ENCODE assay signal across 17 cellular contexts in genomic region chr18:47191956-47192355, GRCh38. TPM values are rescaled to one million over a fixed set of nuclear protein-coding genes. Genes with fewer than 3 reads are reported as not detected.
A peak's percentile ranks its signal among the peaks of the same experiment; 100 is the strongest.
DNase-seq lines count a peak whose midpoint lies in the region; TF ChIP-seq lines count a peak whose summit lies in the region.
"Had no signal": no experiment of that assay in that cellular context is flagged by ENCODE, and none has a peak within 500 bp of the region (broad histone marks: within the 10 kb centered on the region; RNA-seq: fewer than 3 reads in every experiment).

No MANE protein-coding gene starts in this region.

- H2AFZ ChIP-seq in hepatocyte, result no peak overlapping the region

- no peak overlapping the region for H3K4me3 Mint-ChIP-seq in HFFc6
- H3K4me3 Mint-ChIP-seq: activated B cell treated with CpG ODN at 0.5 μM for 24 hours had no signal

- H3K4me2 ChIP-seq in hepatocyte, result no peak overlapping the region

- H3K79me2 ChIP-seq in hepatocyte, result no peaks in the 10 kb centered on the region

- no peaks in the 10 kb centered on the region for H3K9me3 ChIP-seq in hepatocyte (ENCODE audit: low read depth)

- WGBS in hepatocyte (ENCODE audit: low lambda C conversion rate, missing lambda C conversion rate), result 90% methylated on average over 2 of the region's 2 CpGs

- no peak overlapping the region for H3K27ac Mint-ChIP-seq in HFFc6
- H3K27ac Mint-ChIP-seq: activated B cell treated with CpG ODN at 0.5 μM for 24 hours had no signal

- peaks cover 5% of the 10 kb centered on the region for H3K27me3 Mint-ChIP-seq in HFFc6 (ENCODE audit: insufficient read depth)

- H3K4me3 ChIP-seq in hepatocyte, result no peak overlapping the region
- no peak overlapping the region for H3K4me3 ChIP-seq in dorsolateral prefrontal cortex

- H3K9me3 Mint-ChIP-seq in HFFc6, result no peaks in the 10 kb centered on the region
- H3K9me3 Mint-ChIP-seq: activated B cell treated with CpG ODN at 0.5 μM for 24 hours had no signal

- no peaks in the 10 kb centered on the region for H3K36me3 ChIP-seq in hepatocyte (replicated peaks; ENCODE audit: insufficient read depth, low read depth)

- intact Hi-C loops in dorsolateral prefrontal cortex (cut with DNase I), result no loop called here

- H3K27me3 ChIP-seq in hepatocyte, result no peaks in the 10 kb centered on the region
- H3K27me3 ChIP-seq in dorsolateral prefrontal cortex, result peaks cover 0 to 15% (median 0%) of the 10 kb centered on the region in 45 donors

- TF ChIP-seq CTCF in HFFc6 (IDR thresholded peaks at IDR 0.05), result no peak
- TF ChIP-seq CTCF in hepatocyte (IDR thresholded peaks at IDR 0.05; ENCODE audit: poor library complexity), result no peak
- no peak for TF ChIP-seq CTCF in dorsolateral prefrontal cortex (IDR thresholded peaks at IDR 0.05 in 54 of 56, conservative IDR thresholded peaks at IDR 0.05 in 2 of 56; ENCODE audit: low read depth in 1 of 56, partially characterized antibody in 56 of 56)

- no peaks in the 10 kb centered on the region for H3K9me2 ChIP-seq in hepatocyte (replicated peaks; ENCODE audit: insufficient read depth)

- H3K4me1 ChIP-seq in hepatocyte (ENCODE audit: insufficient read depth), result no peaks in the 10 kb centered on the region

- no peaks in the 10 kb centered on the region for H3K36me3 Mint-ChIP-seq in HFFc6 (ENCODE audit: low read depth)

- peak; percentile 65 for DNase-seq in DMS53 (lab: John Stamatoyannopoulos, UW)
- peak; percentile 39 for DNase-seq in HFFc6
- peak; percentile 55 for DNase-seq in amniotic epithelial cell (ENCODE audit: low read depth)
- DNase-seq in hepatocyte (ENCODE audit: low spot score), result peak; percentile 12
- DNase-seq in activated CD8-positive, alpha-beta memory T cell treated with anti-CD3 and anti-CD28 coated beads, Interleukin-2, amount 50 U/mL, for 4 hours, result no peak
- no peak for DNase-seq in COLO829 (ENCODE audit: low spot score)
- no peak for DNase-seq in dorsolateral prefrontal cortex
- DNase-seq in activated CD4-positive, CD25-positive, alpha-beta regulatory T cell treated with anti-CD3 and anti-CD28 coated beads, Interleukin-2, amount 50 U/mL, for 72 hours, result no peak
- DNase-seq: activated B cell treated with CpG ODN at 0.5 μM for 24 hours; amniotic stem cell; GOT3; Kasumi-1; NCI-H2081 treated with DMSO at 0.1 percent for 48 hours; stimulated activated CD4-positive, alpha-beta T cell treated with anti-CD3 and anti-CD28 coated beads, Interleukin-2, amount 100 ng/mL, for 48 hours had no signal

- H4K20me1 ChIP-seq in hepatocyte (ENCODE audit: insufficient read depth, poor library complexity, severe bottlenecking), result no peaks in the 10 kb centered on the region

- H3K4me1 Mint-ChIP-seq in HFFc6 (ENCODE audit: low read depth), result no peaks in the 10 kb centered on the region

- H3K27ac ChIP-seq in hepatocyte, result no peak overlapping the region
- no peak overlapping the region for H3K27ac ChIP-seq in dorsolateral prefrontal cortex

RNA-seq across cellular contexts. Expression of gene IER3IP1, which starts 15.8 kb away (rescaled TPM):
- total RNA-seq in HFFc6 (2021; fragmentation: NEBNext Ultra II Directional; extraction: Animal tissue kit (Norgen Biotek cat#: 25700)), result 10 to 100 TPM; 15.0 to 20.0 (median 18.3) TPM
- 30.9 and 32.6 TPM in 2 replicates for total RNA-seq in hepatocyte
- polyA plus RNA-seq in hepatocyte, result 29.7 and 33.8 TPM in 2 replicates
- total RNA-seq in dorsolateral prefrontal cortex, result 10 to 100 TPM in 9 of 120 experiments, 1 to 10 TPM in 111; 4.6 to 12.1 (median 8.1) TPM

RNA-seq across cellular contexts. Expression of gene HDHD2, which starts 41.7 kb away (rescaled TPM):
- 10 to 100 TPM; 22.1 to 27.6 (median 23.3) TPM for total RNA-seq in HFFc6 (2021; fragmentation: NEBNext Ultra II Directional; extraction: Animal tissue kit (Norgen Biotek cat#: 25700))
- 18.5 and 22.3 TPM in 2 replicates for total RNA-seq in hepatocyte
- polyA plus RNA-seq in hepatocyte, result 32.1 and 33.7 TPM in 2 replicates
- total RNA-seq in dorsolateral prefrontal cortex, result 100 to 1,000 TPM in 12 of 120 experiments, 10 to 100 TPM in 108; 61.2 to 120 (median 86.0) TPM

RNA-seq across cellular contexts. Expression of gene SKOR2, which starts 59.5 kb away (rescaled TPM):
- not detected for total RNA-seq in HFFc6 (2021; fragmentation: NEBNext Ultra II Directional; extraction: Animal tissue kit (Norgen Biotek cat#: 25700))
- total RNA-seq in hepatocyte, result not detected in 2 replicates
- polyA plus RNA-seq in hepatocyte, result not detected in 2 replicates
- under 1 TPM in 1 of 120 experiments, not detected in 119; 0.52 TPM for total RNA-seq in dorsolateral prefrontal cortex
- total RNA-seq: activated B cell treated with CpG ODN at 0.5 μM for 24 hours, G401, kidney epithelial cell had no signal
- polyA plus RNA-seq: BJ had no signal

Comparison
In these comparisons a context has a peak if more than half of its experiments do, and no peak if none do; other contexts are left out.
1. DNase-seq: peak in DMS53 (single experiment), HFFc6 (single experiment), amniotic epithelial cell (single experiment) and hepatocyte (single experiment); none in activated CD8-positive, alpha-beta memory T cell treated with anti-CD3 and anti-CD28 coated beads, Interleukin-2, amount 50 U/mL, for 4 hours (single experiment), COLO829 (single experiment), dorsolateral prefrontal cortex (0 of 10) and activated CD4-positive, CD25-positive, alpha-beta regulatory T cell treated with anti-CD3 and anti-CD28 coated beads, Interleukin-2, amount 50 U/mL, for 72 hours (single experiment).